ENCODE assay signal across 29 cellular contexts in genomic region chr16:84454611-84455010, GRCh38.
"Had no signal": no experiment of that assay in that cellular context is flagged by ENCODE, and none has a peak within 500 bp of the region (broad histone marks: within the 10 kb centered on the region; RNA-seq: fewer than 3 reads in every experiment).

No MANE protein-coding gene starts in this region.

- ATAC-seq: activated naive CD8-positive, alpha-beta T cell treated with anti-CD3 and anti-CD28 coated beads, Interleukin-2, amount 50 U/mL, for 24 hours; activated T-cell treated with anti-CD3 and anti-CD28 coated beads, Interleukin-2, amount 50 U/mL, for 4 hours; body of pancreas; foreskin keratinocyte; left lung; naive thymus-derived CD8-positive, alpha-beta T cell; pancreas; right cardiac atrium; stimulated activated effector memory CD8-positive, alpha-beta T cell treated with anti-CD3 and anti-CD28 coated beads, Interleukin-12 subunit alpha, Interleukin-12 subunit beta, amount 100 ng/mL, for 72 hours; stimulated activated naive CD8-positive, alpha-beta T cell treated with anti-CD3 and anti-CD28 coated beads, Interleukin-15, amount 100 ng/mL, for 72 hours; T-cell had no signal

- H3K27ac Mint-ChIP-seq: activated naive CD4-positive, alpha-beta T cell treated with anti-CD3 and anti-CD28 coated beads for 36 hours; activated naive CD8-positive, alpha-beta T cell treated with anti-CD3 and anti-CD28 coated beads, Interleukin-2, amount 50 U/mL, for 24 hours; activated T-helper 2 cell treated with anti-CD3 and anti-CD28 coated beads, Interferon-gamma antibody, Interleukin-2, Interleukin-4, amounts not matched to agents 10 μg/mL and 5 μg/mL and 100 μg/mL, durations not matched to agents 14 hours and 24 hours and 36 hours; immature natural killer cell; mesothelial cell of epicardium; stimulated activated effector memory CD8-positive, alpha-beta T cell treated with anti-CD3 and anti-CD28 coated beads, Interleukin-12 subunit alpha, Interleukin-12 subunit beta, amount 100 ng/mL, for 72 hours; stimulated activated naive CD8-positive, alpha-beta T cell treated with anti-CD3 and anti-CD28 coated beads, Interleukin-15, amount 100 ng/mL, for 72 hours; T-cell; T-helper 2 cell treated with Interferon-gamma antibody and Interleukin-4, amounts not matched to agents 5 μg/mL and 100 μg/mL, for 36 hours had no signal

- H3K4me1 ChIP-seq: body of pancreas, foreskin keratinocyte, left lung, pancreas, suprapubic skin, tibial nerve, uterus had no signal

- H3K36me3 Mint-ChIP-seq: naive thymus-derived CD8-positive, alpha-beta T cell; T-cell had no signal

- DNase-seq: activated CD8-positive, alpha-beta memory T cell treated with anti-CD3 and anti-CD28 coated beads, Interleukin-2, amount 50 U/mL, for 48 hours; activated naive CD4-positive, alpha-beta T cell treated with anti-CD3 and anti-CD28 coated beads for 36 hours; activated naive CD8-positive, alpha-beta T cell treated with anti-CD3 and anti-CD28 coated beads, Interleukin-2, amount 50 U/mL, for 24 hours; activated T-cell treated with anti-CD3 and anti-CD28 coated beads, Interleukin-2, amount 50 U/mL, for 4 hours; body of pancreas; dermis blood vessel endothelial cell; effector CD8-positive, alpha-beta T cell; foreskin keratinocyte; immature natural killer cell; kidney glomerular epithelial cell; left lung; right cardiac atrium; stimulated activated CD4-positive, alpha-beta T cell treated with anti-CD3 and anti-CD28 coated beads, Interleukin-2, amount 100 ng/mL, for 24 hours; stimulated activated naive CD8-positive, alpha-beta T cell treated with anti-CD3 and anti-CD28 coated beads, Interleukin-15, amount 100 ng/mL, for 72 hours; T-cell; uterus; WERI-Rb-1 had no signal

- H3K9me3 ChIP-seq: body of pancreas, left lung, neutrophil, pancreas, suprapubic skin, tibial nerve, uterus had no signal

- H3K36me3 ChIP-seq: cardiac muscle cell, pancreas, suprapubic skin, uterus, WERI-Rb-1 had no signal

- H3K27me3 Mint-ChIP-seq: activated naive CD8-positive, alpha-beta T cell treated with anti-CD3 and anti-CD28 coated beads, Interleukin-2, amount 50 U/mL, for 24 hours; stimulated activated naive CD8-positive, alpha-beta T cell treated with anti-CD3 and anti-CD28 coated beads, Interleukin-15, amount 100 ng/mL, for 72 hours had no signal

- H3K27ac ChIP-seq: body of pancreas, cardiac muscle cell, foreskin keratinocyte, hepatocyte, left lung, neutrophil, pancreas, skin epidermis, suprapubic skin, tibial nerve, uterus, WERI-Rb-1 had no signal

- H3K4me1 Mint-ChIP-seq: activated naive CD8-positive, alpha-beta T cell treated with anti-CD3 and anti-CD28 coated beads, Interleukin-2, amount 50 U/mL, for 24 hours; immature natural killer cell; mesothelial cell of epicardium; naive thymus-derived CD8-positive, alpha-beta T cell; stimulated activated effector memory CD8-positive, alpha-beta T cell treated with anti-CD3 and anti-CD28 coated beads, Interleukin-12 subunit alpha, Interleukin-12 subunit beta, amount 100 ng/mL, for 72 hours; stimulated activated naive CD8-positive, alpha-beta T cell treated with anti-CD3 and anti-CD28 coated beads, Interleukin-15, amount 100 ng/mL, for 72 hours; T-cell had no signal

- H3K27me3 ChIP-seq: cardiac muscle cell, foreskin keratinocyte, hepatocyte, left lung, neutrophil, pancreas, suprapubic skin, tibial nerve, uterus had no signal

- H3K4me3 ChIP-seq: body of pancreas, cardiac muscle cell, hepatocyte, left lung, pancreas, skin epidermis, suprapubic skin, tibial nerve, uterus had no signal

- H3K9me3 Mint-ChIP-seq: activated T-cell treated with anti-CD3 and anti-CD28 coated beads, Interleukin-2, amount 50 U/mL, for 4 hours; activated T-helper 2 cell treated with anti-CD3 and anti-CD28 coated beads, Interferon-gamma antibody, Interleukin-2, Interleukin-4, amounts not matched to agents 10 μg/mL and 5 μg/mL and 100 μg/mL, durations not matched to agents 14 hours and 24 hours and 36 hours; mesothelial cell of epicardium; stimulated activated effector memory CD8-positive, alpha-beta T cell treated with anti-CD3 and anti-CD28 coated beads, Interleukin-12 subunit alpha, Interleukin-12 subunit beta, amount 100 ng/mL, for 72 hours; T-cell; T-helper 2 cell treated with Interferon-gamma antibody and Interleukin-4, amounts not matched to agents 5 μg/mL and 100 μg/mL, for 36 hours had no signal

- H3K4me3 Mint-ChIP-seq: activated naive CD4-positive, alpha-beta T cell treated with anti-CD3 and anti-CD28 coated beads for 36 hours; activated naive CD8-positive, alpha-beta T cell treated with anti-CD3 and anti-CD28 coated beads, Interleukin-2, amount 50 U/mL, for 24 hours; activated T-cell treated with anti-CD3 and anti-CD28 coated beads, Interleukin-2, amount 50 U/mL, for 4 hours; immature natural killer cell; mesothelial cell of epicardium; naive thymus-derived CD8-positive, alpha-beta T cell; stimulated activated effector memory CD8-positive, alpha-beta T cell treated with anti-CD3 and anti-CD28 coated beads, Interleukin-12 subunit alpha, Interleukin-12 subunit beta, amount 100 ng/mL, for 72 hours; stimulated activated naive CD8-positive, alpha-beta T cell treated with anti-CD3 and anti-CD28 coated beads, Interleukin-15, amount 100 ng/mL, for 72 hours; T-cell; T-helper 2 cell treated with Interferon-gamma antibody and Interleukin-4, amounts not matched to agents 5 μg/mL and 100 μg/mL, for 36 hours had no signal
